In genomic region chr11:7572001-7572712, GRCh38 we compare ENCODE assay signal across 1 cellular context.
TF ChIP-seq lines count a peak whose summit lies in the region.

No MANE protein-coding gene starts in this region.

TF ChIP-seq in endothelial cell of umbilical vein, 7 proteins besides CTCF, POLR2A, EP300 and RAD21 (continued from another document):
- TF ChIP-seq JUN (IDR thresholded peaks at IDR 0.05; ENCODE audit: borderline replicate concordance, insufficient read depth, insufficient read length, low read depth): no peak
- TF ChIP-seq MYC (IDR thresholded peaks at IDR 0.05; ENCODE audit: low read depth, low read length): no peak
- no peak for TF ChIP-seq POLR2AphosphoS5 (IDR thresholded peaks at IDR 0.05; ENCODE audit: insufficient read depth, low read depth, low read length)
